8 cellular contexts compared by ENCODE assay signal in genomic region chr12:54390668-54391551, GRCh38. TPM values are rescaled to one million over a fixed set of nuclear protein-coding genes. Genes with fewer than 3 reads are reported as not detected.
A peak's percentile ranks its signal among the peaks of the same experiment; 100 is the strongest.
DNase-seq lines count a peak whose midpoint lies in the region; ATAC-seq, FAIRE-seq and TF ChIP-seq lines count a peak whose summit lies in the region.

No MANE protein-coding gene starts in this region.

- DNase-seq in CMK (ENCODE audit: low read depth) = peak; percentile 82
- DNase-seq in NOMO-1 treated with dmso at 0.1 percent for 144 hours (lab: John Stamatoyannopoulos, UW; ENCODE audit: unreplicated experiment) = peak; percentile 64
- DNase-seq in activated T-helper 1 cell treated with Interleukin-2 at 50 U/mL for 16 hours (ENCODE audit: low read depth) = peak; percentile 54
- DNase-seq in germinal center (ENCODE audit: low spot score) = peak; percentile 92
- DNase-seq in sciatic nerve (ENCODE audit: low spot score) = peak; percentile 71
- DNase-seq in H54 (ENCODE audit: insufficient read length, low spot score) = no peak

- no peak for FAIRE-seq in H54 (lab: Jason Lieb, UNC)

- intact Hi-C loops in sciatic nerve (cut with DNase I) = no loop called here

- no peak for TF ChIP-seq POLR2A in H54 (IDR thresholded peaks at IDR 0.05; ENCODE audit: low read depth, low read length)

- ATAC-seq in HG02610 (IDR thresholded peaks at IDR 0.05; ENCODE audit: unreplicated experiment) = peak; percentile 60
- ATAC-seq in sciatic nerve = peak; percentile 15
- no peak for ATAC-seq in GM18873 (IDR thresholded peaks at IDR 0.05; ENCODE audit: low FRiP score, unreplicated experiment)

RNA-seq across cellular contexts. Expression of gene ZNF385A, which starts 6.4 kb away (rescaled TPM):
- total RNA-seq in sciatic nerve = 12.0 TPM

RNA-seq across cellular contexts. Expression of gene GPR84, which starts 26.6 kb away (rescaled TPM):
- 0.53 TPM for total RNA-seq in sciatic nerve

RNA-seq across cellular contexts. Expression of gene ITGA5, which starts 28.2 kb away (rescaled TPM):
- total RNA-seq in sciatic nerve = 82.3 TPM
